In the genomic region with DNA sequence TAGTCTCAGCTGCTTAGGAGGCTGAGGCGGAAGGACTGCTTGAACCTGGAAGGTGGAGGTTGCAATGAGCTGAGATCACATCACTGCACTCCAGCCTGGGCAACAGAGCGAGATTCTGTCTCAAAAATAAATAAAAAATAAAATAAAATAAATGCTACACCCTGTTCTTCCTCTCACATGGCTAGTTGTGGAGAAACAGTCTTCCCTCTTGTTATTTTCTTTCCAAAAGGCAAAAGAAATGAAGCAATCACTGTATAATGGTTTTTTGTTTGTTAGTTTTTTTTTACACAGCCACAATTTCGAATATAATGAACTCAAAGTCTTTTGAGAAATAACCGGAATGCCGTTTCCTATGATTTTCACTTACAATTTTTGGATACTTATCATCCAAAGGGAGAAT, we compare ENCODE assay signal across 23 cellular contexts.
"Had no signal": no experiment of that assay in that cellular context is flagged by ENCODE, and none has a peak within 500 bp of the region (broad histone marks: within the 10 kb centered on the region; RNA-seq: fewer than 3 reads in every experiment).

No MANE protein-coding gene starts in this region.

- H3K36me3 ChIP-seq: left ventricle myocardium inferior, neural progenitor cell, neutrophil, right lobe of liver, stomach, suprapubic skin, tibial nerve, uterus had no signal

- H3K27me3 ChIP-seq: neutrophil, tibial nerve, uterus had no signal

- H3K4me1 ChIP-seq: parathyroid adenoma, uterus had no signal

- ATAC-seq: natural killer cell; psoas muscle; right lobe of liver; stimulated activated naive B cell treated with anti-CD40 and anti-IgM and Interleukin-4, amounts not matched to agents 10 μg/mL and 1 μg/mL and 100 μg/mL, for 72 hours; stimulated activated naive CD8-positive, alpha-beta T cell treated with anti-CD3 and anti-CD28 coated beads, Interleukin-15, Interleukin-2, amounts not matched to agents 100 U/mL and 50 U/mL, for 24 hours had no signal

- H3K9me3 ChIP-seq: left ventricle myocardium inferior, neutrophil, psoas muscle, right lobe of liver, stomach, suprapubic skin, tibial nerve, uterus had no signal

- H3K4me2 ChIP-seq: neural progenitor cell had no signal

- H3K27ac ChIP-seq: left ventricle myocardium inferior, neural progenitor cell, parathyroid adenoma, psoas muscle, right lobe of liver, skin epidermis, stomach, suprapubic skin, uterus had no signal

- H3K4me3 ChIP-seq: left ventricle myocardium inferior, lung, neural progenitor cell, psoas muscle, right lobe of liver, skin epidermis, stomach, suprapubic skin, tibial nerve, uterus had no signal

- H3K9ac ChIP-seq: neural progenitor cell, parathyroid adenoma had no signal

- DNase-seq: left ventricle myocardium inferior; mesendoderm; naive B cell; natural killer cell; nephron progenitor cell; occipital lobe; psoas muscle; right lobe of liver; stimulated activated CD4-positive, alpha-beta T cell treated with anti-CD3 and anti-CD28 coated beads, Interleukin-12 subunit alpha, Interleukin-12 subunit beta, amount 100 ng/mL, for 4 hours; stimulated activated CD4-positive, alpha-beta T cell treated with anti-CD3 and anti-CD28 coated beads, Interleukin-15, amount 100 ng/mL, for 24 hours; stimulated activated CD4-positive, alpha-beta T cell treated with anti-CD3 and anti-CD28 coated beads, Interleukin-2, amount 100 ng/mL, for 24 hours; stimulated activated CD4-positive, alpha-beta T cell treated with anti-CD3 and anti-CD28 coated beads, Interleukin-4, amount 100 ng/mL, for 1 hour; stimulated activated naive B cell treated with anti-CD40 and anti-IgM and Interleukin-4, amounts not matched to agents 10 μg/mL and 1 μg/mL and 100 μg/mL, for 72 hours; stimulated activated naive CD8-positive, alpha-beta T cell treated with anti-CD3 and anti-CD28 coated beads, Interleukin-15, Interleukin-2, amounts not matched to agents 100 U/mL and 50 U/mL, for 24 hours; stomach; uterus had no signal
